8 cellular contexts compared by ENCODE assay signal in the genomic region with DNA sequence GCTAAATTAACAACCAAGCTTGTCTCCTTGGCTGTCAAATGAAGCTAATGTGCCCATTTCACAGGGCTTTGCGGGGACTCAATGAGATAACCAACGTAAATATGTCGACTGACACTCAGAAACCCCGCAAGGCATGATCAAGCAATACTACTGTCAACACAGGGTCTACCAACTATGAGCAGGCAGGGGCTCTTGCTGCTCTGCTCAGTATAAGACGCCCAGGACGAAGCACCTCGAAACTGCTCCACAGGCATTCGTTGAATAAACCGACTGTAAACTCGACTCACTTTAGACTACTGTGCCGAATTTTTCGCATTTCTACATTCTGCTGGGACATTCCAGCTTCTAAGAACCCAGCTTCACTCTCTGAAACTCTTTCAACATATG. TPM values are rescaled to one million over a fixed set of nuclear protein-coding genes. Genes with fewer than 3 reads are reported as not detected.
A peak's percentile ranks its signal among the peaks of the same experiment; 100 is the strongest.
DNase-seq lines count a peak whose midpoint lies in the region; ATAC-seq and TF ChIP-seq lines count a peak whose summit lies in the region.

No MANE protein-coding gene starts in this region.

- 29 to 34% methylated on average over 12 of the region's 12 CpGs for WGBS in testis, 2 donors

- peaks cover 11% of the 10 kb centered on the region for H3K4me1 Mint-ChIP-seq in activated T-cell treated with anti-CD3 and anti-CD28 coated beads, Interleukin-2, amount 50 U/mL, for 72 hours (ENCODE audit: low read depth)

- TF ChIP-seq CTCF in testis (IDR thresholded peaks at IDR 0.05), result no peak

- H3K27me3 ChIP-seq in testis, result no peaks in the 10 kb centered on the region

- peak in 1 of 2 donors; percentile 15 for ATAC-seq in activated T-cell treated with anti-CD3 and anti-CD28 coated beads, Interleukin-2, amount 50 U/mL, for 72 hours (replicated peaks in 1 of 2)
- ATAC-seq in GM18873 (IDR thresholded peaks at IDR 0.05; ENCODE audit: low FRiP score, unreplicated experiment) (no peak), HG02759 (IDR thresholded peaks at IDR 0.05; ENCODE audit: unreplicated experiment) (no peak)

- H3K27ac Mint-ChIP-seq in activated T-cell treated with anti-CD3 and anti-CD28 coated beads, Interleukin-2, amount 50 U/mL, for 72 hours, result peak overlapping the region; percentile 96

- H3K9me3 ChIP-seq in testis, result no peaks in the 10 kb centered on the region

- intact Hi-C loops in testis (cut with DNase I; ENCODE audit: low total_unique reads), result no loop called here

- peaks cover 3% of the 10 kb centered on the region for H3K4me1 ChIP-seq in testis

- H3K4me3 ChIP-seq in testis, result peak overlapping the region; percentile 67 to 74

- H3K27me3 Mint-ChIP-seq in activated T-cell treated with anti-CD3 and anti-CD28 coated beads, Interleukin-2, amount 50 U/mL, for 72 hours (ENCODE audit: low read depth), result peaks cover 32% of the 10 kb centered on the region

- H3K4me3 Mint-ChIP-seq in activated T-cell treated with anti-CD3 and anti-CD28 coated beads, Interleukin-2, amount 50 U/mL, for 72 hours, result peak overlapping the region; percentile 92 to 96

- peak; percentile 57 for DNase-seq in activated CD8-positive, alpha-beta memory T cell treated with anti-CD3 and anti-CD28 coated beads for 24 hours
- no peak for DNase-seq in activated CD8-positive, alpha-beta memory T cell treated with anti-CD3 and anti-CD28 coated beads, Interleukin-2, amount 50 U/mL, for 4 hours
- no peak for DNase-seq in activated T-cell treated with anti-CD3 and anti-CD28 coated beads, Interleukin-2, amount 50 U/mL, for 72 hours
- peak; percentile 46 for DNase-seq in islet precursor cell
- peak; percentile 18 for DNase-seq in testis
- DNase-seq in NK-92 (lab: John Stamatoyannopoulos, UW; ENCODE audit: unreplicated experiment), result no peak

- H3K36me3 Mint-ChIP-seq in activated T-cell treated with anti-CD3 and anti-CD28 coated beads, Interleukin-2, amount 50 U/mL, for 72 hours (ENCODE audit: insufficient read depth in 2 of 2), result peaks cover 2 to 8% of the 10 kb centered on the region in 2 donors

- peak overlapping the region; percentile 31 to 80 for H3K27ac ChIP-seq in testis

- no peak for TF ChIP-seq POLR2A in testis (IDR thresholded peaks at IDR 0.05)

- peaks cover 2 to 6% of the 10 kb centered on the region in 2 donors for H3K9me3 Mint-ChIP-seq in activated T-cell treated with anti-CD3 and anti-CD28 coated beads, Interleukin-2, amount 50 U/mL, for 72 hours

- H3K36me3 ChIP-seq in testis (ENCODE audit: low read depth, missing control alignments), result no peaks in the 10 kb centered on the region

RNA-seq across cellular contexts. Expression of gene FEZF2, which starts 55.0 kb away (rescaled TPM):
- not detected for total RNA-seq in activated T-cell treated with anti-CD3 and anti-CD28 coated beads, Interleukin-2, amount 50 U/mL, for 72 hours
- not detected for total RNA-seq in testis
- not detected for polyA plus RNA-seq in testis (ENCODE audit: insufficient read depth, low read depth, low replicate concordance)

Comparison
In these comparisons a context has a peak if more than half of its experiments do, and no peak if none do; other contexts are left out.
1. DNase-seq: peak in activated CD8-positive, alpha-beta memory T cell treated with anti-CD3 and anti-CD28 coated beads for 24 hours (single experiment), islet precursor cell (single experiment) and testis (single experiment); none in activated CD8-positive, alpha-beta memory T cell treated with anti-CD3 and anti-CD28 coated beads, Interleukin-2, amount 50 U/mL, for 4 hours (single experiment), activated T-cell treated with anti-CD3 and anti-CD28 coated beads, Interleukin-2, amount 50 U/mL, for 72 hours (0 of 2) and NK-92 (single experiment).